13 cellular contexts compared by ENCODE assay signal in the genomic region with DNA sequence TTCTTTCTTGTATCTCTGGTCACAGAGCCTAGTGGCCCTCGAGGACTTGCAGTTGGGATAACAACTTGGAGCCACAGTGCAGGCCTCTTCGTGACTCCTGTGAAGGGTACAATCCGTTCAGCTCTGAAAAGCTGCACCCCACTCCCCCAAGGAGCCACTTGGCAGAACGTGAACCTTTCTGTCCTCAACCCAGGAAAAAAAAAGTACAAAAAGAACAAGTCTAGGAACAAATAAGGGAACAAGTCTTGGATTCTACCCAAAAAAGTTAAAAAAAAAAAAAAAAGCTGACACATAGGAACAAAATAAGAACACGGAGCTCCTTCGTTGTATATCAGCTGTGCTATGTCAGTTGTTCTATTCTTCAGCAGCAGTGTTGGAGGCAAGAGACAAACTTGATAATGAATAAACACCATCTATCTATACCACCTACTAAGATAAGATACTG.
A peak's percentile ranks its signal among the peaks of the same experiment; 100 is the strongest.
DNase-seq lines count a peak whose midpoint lies in the region; ATAC-seq and TF ChIP-seq lines count a peak whose summit lies in the region.
"Had no signal": no experiment of that assay in that cellular context is flagged by ENCODE, and none has a peak within 500 bp of the region (broad histone marks: within the 10 kb centered on the region; RNA-seq: fewer than 3 reads in every experiment).

No MANE protein-coding gene starts in this region.

- peak overlapping the region; percentile 84 for H3K9ac ChIP-seq in adipocyte (ENCODE audit: low read length)
- no peak overlapping the region for H3K9ac ChIP-seq in mucosa of rectum (ENCODE audit: low read depth in 1 of 2, low read length in 2 of 2)
- no peak overlapping the region for H3K9ac ChIP-seq in Karpas-422 (ENCODE audit: low read length)

- H3K9me3 ChIP-seq in adipocyte (ENCODE audit: control insufficient read depth, low read length) = no peaks in the 10 kb centered on the region
- no peaks in the 10 kb centered on the region for H3K9me3 ChIP-seq in esophagus (ENCODE audit: control insufficient read depth in 2 of 2, insufficient read depth in 1 of 2, low read depth in 1 of 2, low read length in 1 of 2)
- no peaks in the 10 kb centered on the region for H3K9me3 ChIP-seq in mucosa of rectum (ENCODE audit: control insufficient read depth in 2 of 2, low read length in 2 of 2)
- no peaks in the 10 kb centered on the region for H3K9me3 ChIP-seq in thoracic aorta
- no peaks in the 10 kb centered on the region for H3K9me3 ChIP-seq in Karpas-422 (ENCODE audit: low read length)
- no peaks in the 10 kb centered on the region for H3K9me3 ChIP-seq in OCI-LY7 (ENCODE audit: low read length)

- no peaks in the 10 kb centered on the region for H3K9me2 ChIP-seq in Karpas-422 (replicated peaks; ENCODE audit: insufficient read depth, low read length)
- no peaks in the 10 kb centered on the region for H3K9me2 ChIP-seq in OCI-LY7 (ENCODE audit: insufficient read depth, low read length)

- DNase-seq in adipocyte (ENCODE audit: low read depth) = peak; percentile 29
- no peak for DNase-seq in thoracic aorta (ENCODE audit: low spot score)
- no peak for DNase-seq in Karpas-422
- no peak for DNase-seq in brain microvascular endothelial cell
- no peak for DNase-seq in OCI-LY7 (ENCODE audit: low spot score)
- DNase-seq: DND-41; HFFc6; NCI-H2107; SIG-M5; stimulated activated CD4-positive, alpha-beta T cell treated with anti-CD3 and anti-CD28 coated beads, Interleukin-4, amount 100 ng/mL, for 24 hours had no signal

- TF ChIP-seq CTCF in thoracic aorta (IDR thresholded peaks at IDR 0.05) (no peak), brain microvascular endothelial cell (IDR thresholded peaks at IDR 0.05; ENCODE audit: low read depth, low read length, missing control alignments) (no peak), OCI-LY7 (conservative IDR thresholded peaks at IDR 0.05; ENCODE audit: low read length) (no peak)

- no peaks in the 10 kb centered on the region for H4K20me1 ChIP-seq in Karpas-422 (ENCODE audit: insufficient read depth, low read depth, low read length)
- H4K20me1 ChIP-seq in OCI-LY7 (ENCODE audit: insufficient read depth, low read length) = no peaks in the 10 kb centered on the region

- POLR2A ChIA-PET in OCI-LY7 (lab: Charles Lee) = interaction anchor here (0.6 to 1.6 kb wide), 5 partner anchors 12 to 149 kb away, joined by 3 to 8 read pairs (median 4); no protein-coding TSS in a partner anchor

- no TSS peak for BruUV-seq in OCI-LY7 (replicated peaks; lab: Mats Ljungman, UMichigan)

- peaks cover 75% of the 10 kb centered on the region for H3K4me1 ChIP-seq in adipocyte (ENCODE audit: control insufficient read depth, insufficient read depth, low read length)
- H3K4me1 ChIP-seq in esophagus (ENCODE audit: control insufficient read depth in 2 of 2, insufficient read depth in 2 of 2, low read length in 1 of 2) = peaks cover 0 to 9% of the 10 kb centered on the region in 2 donors
- peaks cover 2 to 3% of the 10 kb centered on the region in 2 donors for H3K4me1 ChIP-seq in mucosa of rectum (ENCODE audit: control insufficient read depth in 2 of 2, insufficient read depth in 2 of 2, low read length in 2 of 2)
- peaks cover 69 to 84% of the 10 kb centered on the region in 2 donors for H3K4me1 ChIP-seq in thoracic aorta (ENCODE audit: control insufficient read depth in 1 of 2, low read depth in 2 of 2)
- peaks cover 4% of the 10 kb centered on the region; the same call in 1 of the 2 replicates for H3K4me1 ChIP-seq in Karpas-422 (ENCODE audit: low read length)
- no peaks in the 10 kb centered on the region for H3K4me1 ChIP-seq in OCI-LY7 (ENCODE audit: insufficient read depth, low read length, poor library complexity, severe bottlenecking)

- H2AFZ ChIP-seq in Karpas-422 (ENCODE audit: low read length) (no peak overlapping the region), OCI-LY7 (ENCODE audit: low read length) (no peak overlapping the region)

- H3K79me2 ChIP-seq in Karpas-422 (ENCODE audit: low read length) (peaks cover 21% of the 10 kb centered on the region), OCI-LY7 (ENCODE audit: insufficient read depth, low read depth, low read length) (no peaks in the 10 kb centered on the region)

- CTCF ChIA-PET in OCI-LY7 (lab: Charles Lee; ENCODE audit: unreplicated experiment) = interaction anchor here (0.9 kb wide), 1 partner anchor 147 kb away, joined by 4 read pairs; the partner anchor contains the start of gene ARMC12

- no peak overlapping the region for H3K4me2 ChIP-seq in Karpas-422 (ENCODE audit: low read depth, low read length, poor library complexity, severe bottlenecking)
- no peak overlapping the region for H3K4me2 ChIP-seq in OCI-LY7 (ENCODE audit: low read length)

- WGBS in esophagus, 2 donors = 38 to 66% methylated on average over 6 of the region's 6 CpGs

- in situ Hi-C loops in brain microvascular endothelial cell (cut with HindIII; ENCODE audit: low pct_ligation_motif_present, low sequenced_read_pairs) = no loop called here

- H3K4me3 ChIP-seq in adipocyte (ENCODE audit: low read length) (no peak overlapping the region), esophagus (ENCODE audit: low read depth in 1 of 2, low read length in 2 of 2) (no peak overlapping the region), mucosa of rectum (ENCODE audit: low read length in 2 of 2) (no peak overlapping the region), thoracic aorta (no peak overlapping the region), Karpas-422 (ENCODE audit: low read length) (no peak overlapping the region), brain microvascular endothelial cell (ENCODE audit: low read depth, low read length) (no peak overlapping the region), OCI-LY7 (ENCODE audit: low read depth, low read length, poor library complexity, severe bottlenecking) (no peak overlapping the region)

- H3K27ac ChIP-seq in esophagus (ENCODE audit: low read depth in 2 of 2, low read length in 1 of 2) (peak overlapping the region; percentile 83 to 87), mucosa of rectum (ENCODE audit: low read depth in 2 of 2, low read length in 2 of 2) (peak overlapping the region; percentile 7 to 49), thoracic aorta (peak overlapping the region; percentile 95), Karpas-422 (ENCODE audit: low read length) (no peak overlapping the region), brain microvascular endothelial cell (no peak overlapping the region), OCI-LY7 (ENCODE audit: low read depth, low read length, poor library complexity, severe bottlenecking) (no peak overlapping the region)

- peak; percentile 79 for ATAC-seq in thoracic aorta (ENCODE audit: insufficient number of reproducible peaks, low FRiP score, low read depth)
- ATAC-seq: left colon had no signal

- H3K36me3 ChIP-seq in adipocyte (ENCODE audit: control insufficient read depth, insufficient read depth, low read length, severe bottlenecking) (peaks cover 81% of the 10 kb centered on the region), esophagus (ENCODE audit: control insufficient read depth in 2 of 2, insufficient read depth in 2 of 2, low read length in 1 of 2) (peaks cover 12 to 15% of the 10 kb centered on the region in 2 donors), mucosa of rectum (ENCODE audit: control insufficient read depth in 2 of 2, insufficient read depth in 2 of 2, low read length in 2 of 2) (peaks cover 7 to 45% of the 10 kb centered on the region in 2 donors), thoracic aorta (peaks cover 61% of the 10 kb centered on the region), Karpas-422 (ENCODE audit: insufficient read depth, low read length) (peaks cover 15% of the 10 kb centered on the region; the same call in 1 of the 2 replicates), brain microvascular endothelial cell (replicated peaks) (peaks cover 21% of the 10 kb centered on the region), OCI-LY7 (ENCODE audit: insufficient read depth, low read length) (peaks cover 91% of the 10 kb centered on the region)

- intact Hi-C loops in OCI-LY7 (cut with micrococcal nuclease; ENCODE audit: unreplicated experiment) = no loop called here

- H3K27me3 ChIP-seq in adipocyte (replicated peaks; ENCODE audit: control insufficient read depth, insufficient read depth, low read length) = no peaks in the 10 kb centered on the region
- H3K27me3 ChIP-seq in esophagus (ENCODE audit: control insufficient read depth in 1 of 2, insufficient read depth in 2 of 2, low read length in 2 of 2) = no peaks in the 10 kb centered on the region
- H3K27me3 ChIP-seq in mucosa of rectum (ENCODE audit: control insufficient read depth in 2 of 2, insufficient read depth in 2 of 2, low read length in 2 of 2) = no peaks in the 10 kb centered on the region
- no peaks in the 10 kb centered on the region for H3K27me3 ChIP-seq in thoracic aorta (replicated peaks; ENCODE audit: insufficient read depth)
- no peaks in the 10 kb centered on the region for H3K27me3 ChIP-seq in Karpas-422 (ENCODE audit: low read length)
- H3K27me3 ChIP-seq in brain microvascular endothelial cell (replicated peaks) = no peaks in the 10 kb centered on the region

Comparison
In these comparisons a context has a peak if more than half of its experiments do, and no peak if none do; other contexts are left out.
1. H3K27ac ChIP-seq: peak in esophagus (2 of 2), mucosa of rectum (2 of 2) and thoracic aorta (2 of 2); none in Karpas-422 (single experiment), brain microvascular endothelial cell (single experiment) and OCI-LY7 (single experiment).